15 cellular contexts compared by ENCODE assay signal in genomic region chr17:34275881-34276280, GRCh38. TPM values are rescaled to one million over a fixed set of nuclear protein-coding genes. Genes with fewer than 3 reads are reported as not detected.
DNase-seq lines count a peak whose midpoint lies in the region; ATAC-seq, FAIRE-seq and TF ChIP-seq lines count a peak whose summit lies in the region.
"Had no signal": no experiment of that assay in that cellular context is flagged by ENCODE, and none has a peak within 500 bp of the region (broad histone marks: within the 10 kb centered on the region; RNA-seq: fewer than 3 reads in every experiment).

No MANE protein-coding gene starts in this region.

- no peak for FAIRE-seq in RCC 7860 (lab: Jason Lieb, UNC)
- FAIRE-seq: H54, K562 had no signal

- no peaks in the 10 kb centered on the region for H3K9me3 ChIP-seq in mucosa of descending colon

- H3K4me1 ChIP-seq in mucosa of descending colon (ENCODE audit: low read depth), result no peaks in the 10 kb centered on the region

- DNase-seq in DMS79 treated with DMSO at 0.1 percent for 48 hours (lab: John Stamatoyannopoulos, UW), result peak; percentile 58
- peak; percentile 2 for DNase-seq in NCI-H2029 treated with DMSO at 0.1 percent for 48 hours (lab: John Stamatoyannopoulos, UW)
- peak; percentile 81 for DNase-seq in dermis blood vessel endothelial cell
- no peak for DNase-seq in mucosa of descending colon
- no peak for DNase-seq in NCI-H1092 (lab: John Stamatoyannopoulos, UW)
- DNase-seq in RCC 7860 (ENCODE audit: low spot score), result no peak
- no peak for DNase-seq in progenitor cell of endocrine pancreas (ENCODE audit: low spot score, unreplicated experiment)
- no peak for DNase-seq in NCI-H2227 (lab: John Stamatoyannopoulos, UW; ENCODE audit: unreplicated experiment)
- DNase-seq: activated CD8-positive, alpha-beta T cell treated with anti-CD3 and anti-CD28 coated beads, Interleukin-2, amount 10 ng/mL, durations not matched to agents 7 days and 5 days; cortex of kidney had no signal

- peak; percentile 16 for ATAC-seq in mucosa of descending colon
- ATAC-seq: activated CD8-positive, alpha-beta T cell treated with anti-CD3 and anti-CD28 coated beads, Interleukin-2, amount 10 ng/mL, durations not matched to agents 7 days and 5 days; K562 had no signal

- no peaks in the 10 kb centered on the region for H3K36me3 Mint-ChIP-seq in progenitor cell of endocrine pancreas (ENCODE audit: insufficient read depth)

- peaks cover 23% of the 10 kb centered on the region for H3K27me3 Mint-ChIP-seq in progenitor cell of endocrine pancreas

- H3K4me1 Mint-ChIP-seq in progenitor cell of endocrine pancreas (ENCODE audit: low read depth), result peaks cover 5% of the 10 kb centered on the region

- no peaks in the 10 kb centered on the region for H3K9me3 Mint-ChIP-seq in progenitor cell of endocrine pancreas (ENCODE audit: low read depth)

- H3K4me3 Mint-ChIP-seq in progenitor cell of endocrine pancreas (ENCODE audit: low read depth), result no peak overlapping the region
- H3K4me3 Mint-ChIP-seq: activated CD8-positive, alpha-beta T cell treated with anti-CD3 and anti-CD28 coated beads, Interleukin-2, amount 10 ng/mL, durations not matched to agents 7 days and 5 days had no signal

- intact Hi-C loops in mucosa of descending colon (cut with DNase I, micrococcal nuclease), result no loop called here

- no peak overlapping the region for H3K27ac Mint-ChIP-seq in progenitor cell of endocrine pancreas
- H3K27ac Mint-ChIP-seq: activated CD8-positive, alpha-beta T cell treated with anti-CD3 and anti-CD28 coated beads, Interleukin-2, amount 10 ng/mL, durations not matched to agents 7 days and 5 days had no signal

- TF ChIP-seq CTCF in mucosa of descending colon (IDR thresholded peaks at IDR 0.05) (no peak), progenitor cell of endocrine pancreas (IDR thresholded peaks at IDR 0.05; ENCODE audit: unreplicated experiment) (no peak)

- no peaks in the 10 kb centered on the region for H3K36me3 ChIP-seq in mucosa of descending colon (ENCODE audit: low read depth)

- H3K4me3 ChIP-seq in mucosa of descending colon, result no peak overlapping the region
- H3K4me3 ChIP-seq: K562, skin epidermis had no signal

RNA-seq across cellular contexts. Expression of gene CCL7, which starts 5.9 kb away (rescaled TPM):
- total RNA-seq in dermis blood vessel endothelial cell, result 0.23 TPM in 1 of 2 replicates, not detected in the other
- not detected for total RNA-seq in mucosa of descending colon
- not detected in 2 replicates for total RNA-seq in progenitor cell of endocrine pancreas
- total RNA-seq: activated CD8-positive, alpha-beta T cell treated with anti-CD3 and anti-CD28 coated beads, Interleukin-2, amount 10 ng/mL, durations not matched to agents 7 days and 5 days; K562; liver; temporal lobe had no signal

RNA-seq across cellular contexts. Expression of gene CCL11, which starts 9.7 kb away (rescaled TPM):
- not detected in 2 replicates for total RNA-seq in dermis blood vessel endothelial cell
- total RNA-seq in mucosa of descending colon, result 10 to 100 TPM in 1 of 3 donors, 1 to 10 TPM in 1, under 1 TPM in 1; 0.72 to 22.3 (median 3.6) TPM
- total RNA-seq in progenitor cell of endocrine pancreas, result not detected in 2 replicates
- total RNA-seq: activated CD8-positive, alpha-beta T cell treated with anti-CD3 and anti-CD28 coated beads, Interleukin-2, amount 10 ng/mL, durations not matched to agents 7 days and 5 days; K562; liver; temporal lobe had no signal

RNA-seq across cellular contexts. Expression of gene CCL2, which starts 20.8 kb away (rescaled TPM):
- total RNA-seq in dermis blood vessel endothelial cell (84.3 and 218 TPM in 2 replicates), mucosa of descending colon (10 to 100 TPM in 2 of 3 donors, 1 to 10 TPM in 1; 7.1 to 65.6 (median 39.7) TPM), progenitor cell of endocrine pancreas (not detected in 2 replicates)
- total RNA-seq: activated CD8-positive, alpha-beta T cell treated with anti-CD3 and anti-CD28 coated beads, Interleukin-2, amount 10 ng/mL, durations not matched to agents 7 days and 5 days had no signal

RNA-seq across cellular contexts. Expression of gene CCL8, which starts 43.4 kb away (rescaled TPM):
- total RNA-seq in dermis blood vessel endothelial cell (0.05 and 0.17 TPM in 2 replicates), mucosa of descending colon (1 to 10 TPM; 1.6 to 2.7 (median 1.6) TPM), progenitor cell of endocrine pancreas (not detected in 2 replicates)
- total RNA-seq: activated CD8-positive, alpha-beta T cell treated with anti-CD3 and anti-CD28 coated beads, Interleukin-2, amount 10 ng/mL, durations not matched to agents 7 days and 5 days; K562; liver had no signal

Comparison
In these comparisons a context has a peak if more than half of its experiments do, and no peak if none do; other contexts are left out.
1. DNase-seq: peak in DMS79 treated with DMSO at 0.1 percent for 48 hours (single experiment), NCI-H2029 treated with DMSO at 0.1 percent for 48 hours (single experiment) and dermis blood vessel endothelial cell (single experiment); none in mucosa of descending colon (0 of 3), NCI-H1092 (single experiment), RCC 7860 (single experiment), progenitor cell of endocrine pancreas (single experiment) and NCI-H2227 (single experiment).